15 cellular contexts compared by ENCODE assay signal in the genomic region with DNA sequence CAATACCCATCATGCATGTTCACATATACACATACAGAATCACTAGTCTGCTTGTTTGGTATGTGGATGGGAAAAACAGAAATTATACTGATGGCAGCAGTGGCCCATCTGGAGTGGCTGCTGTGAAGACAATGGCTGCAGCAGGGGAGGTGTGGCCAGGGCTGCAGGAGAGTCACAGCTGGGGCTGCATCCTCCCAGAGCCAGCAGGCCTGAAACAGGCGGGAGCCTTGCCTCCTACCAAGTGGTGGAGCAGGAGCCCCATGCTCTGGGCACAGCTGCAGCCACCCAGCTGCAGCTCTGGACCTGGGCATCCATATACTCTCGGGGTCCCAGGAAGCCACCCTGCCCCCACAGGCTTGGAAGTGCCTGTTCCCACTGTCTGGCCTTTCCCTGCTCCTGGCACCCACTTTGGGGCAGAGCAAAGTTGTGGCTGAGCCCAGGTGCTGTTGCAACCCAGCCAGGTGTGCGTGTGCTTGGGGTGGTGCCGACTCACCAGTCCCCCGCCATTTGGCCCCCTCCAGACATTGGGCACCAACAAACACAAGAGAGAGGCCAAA.
DNase-seq lines count a peak whose midpoint lies in the region; ATAC-seq and TF ChIP-seq lines count a peak whose summit lies in the region.
"Had no signal": no experiment of that assay in that cellular context is flagged by ENCODE, and none has a peak within 500 bp of the region (broad histone marks: within the 10 kb centered on the region; RNA-seq: fewer than 3 reads in every experiment).

No MANE protein-coding gene starts in this region.

- H3K27ac ChIP-seq in IMR-90 (ENCODE audit: insufficient read depth, low read length): no peak overlapping the region
- H3K27ac ChIP-seq: 22Rv1 had no signal

- POLR2A ChIA-PET in IMR-90 (lab: Charles Lee; ENCODE audit: unreplicated experiment): no interaction called here

- no peak overlapping the region for H4K91ac ChIP-seq in IMR-90 (ENCODE audit: insufficient read depth, low read depth, low read length)

- TF ChIP-seq RAD21 in IMR-90 (IDR thresholded peaks at IDR 0.05; ENCODE audit: low read length): no peak

- H3K9ac ChIP-seq in IMR-90 (ENCODE audit: low read depth, low read length): no peak overlapping the region

- no peak overlapping the region for H2BK15ac ChIP-seq in IMR-90 (ENCODE audit: low read depth, low read length)

- H3K4me1 Mint-ChIP-seq in glutamatergic neuron (ENCODE audit: low read depth, unreplicated experiment): no peaks in the 10 kb centered on the region
- H3K4me1 Mint-ChIP-seq in stimulated activated effector memory CD8-positive, alpha-beta T cell treated with anti-CD3 and anti-CD28 coated beads, Interleukin-12 subunit alpha, Interleukin-12 subunit beta, amount 100 ng/mL, for 72 hours: no peaks in the 10 kb centered on the region
- H3K4me1 Mint-ChIP-seq: CD14-positive monocyte, GM23338, H9 had no signal

- no TSS peak for BruUV-seq in IMR-90 (replicated peaks; lab: Mats Ljungman, UMichigan)

- H3K56ac ChIP-seq in IMR-90 (ENCODE audit: extremely low read depth, insufficient read depth, low read length): no peak overlapping the region

- in situ Hi-C loops in IMR-90 (cut with MboI; ENCODE audit: low sequenced_read_pairs): no loop called here

- H2AK9ac ChIP-seq in IMR-90 (replicated peaks; ENCODE audit: low read depth, low read length, poor library complexity): no peak overlapping the region

- no peaks in the 10 kb centered on the region for H3K9me3 Mint-ChIP-seq in glutamatergic neuron (ENCODE audit: unreplicated experiment)
- H3K9me3 Mint-ChIP-seq in stimulated activated effector memory CD8-positive, alpha-beta T cell treated with anti-CD3 and anti-CD28 coated beads, Interleukin-12 subunit alpha, Interleukin-12 subunit beta, amount 100 ng/mL, for 72 hours: no peaks in the 10 kb centered on the region
- H3K9me3 Mint-ChIP-seq: CD8-positive, alpha-beta T cell had no signal

- no peak overlapping the region for H2BK5ac ChIP-seq in IMR-90 (ENCODE audit: low read depth, low read length, poor library complexity, severe bottlenecking)

- ATAC-seq in IMR-90 (ENCODE audit: low read depth) (peak; percentile 42; the same call in 1 of the 2 replicates), GM21825 (IDR thresholded peaks at IDR 0.05; ENCODE audit: unreplicated experiment) (no peak), left ventricle myocardium superior (no peak)
- ATAC-seq in stimulated activated effector memory CD8-positive, alpha-beta T cell treated with anti-CD3 and anti-CD28 coated beads, Interleukin-12 subunit alpha, Interleukin-12 subunit beta, amount 100 ng/mL, for 72 hours: peak; percentile 29
- ATAC-seq: CD8-positive, alpha-beta T cell; GM23338 had no signal

- H3K9me1 ChIP-seq in IMR-90 (ENCODE audit: insufficient read depth, low read length): no peaks in the 10 kb centered on the region

- no peak overlapping the region for H3K23ac ChIP-seq in IMR-90 (ENCODE audit: low read depth, low read length)

- H2BK20ac ChIP-seq in IMR-90 (ENCODE audit: low read depth, low read length): no peak overlapping the region

- H4K20me1 ChIP-seq in IMR-90 (ENCODE audit: insufficient read depth, low read length): no peaks in the 10 kb centered on the region

- H3K4me3 ChIP-seq in IMR-90 (ENCODE audit: insufficient read depth, low read depth, low read length): no peak overlapping the region
- H3K4me3 ChIP-seq: GM23338 had no signal

- no peak overlapping the region for H3K14ac ChIP-seq in IMR-90 (replicated peaks; ENCODE audit: low read depth, low read length)

- H3K27me3 Mint-ChIP-seq in glutamatergic neuron (ENCODE audit: unreplicated experiment): no peaks in the 10 kb centered on the region

- H3K4me1 ChIP-seq in IMR-90 (ENCODE audit: control insufficient read depth, insufficient read depth, low read length): no peaks in the 10 kb centered on the region
- H3K4me1 ChIP-seq: Caco-2 had no signal

- H3K18ac ChIP-seq in IMR-90 (ENCODE audit: low read depth, low read length): no peak overlapping the region

- no peaks in the 10 kb centered on the region for H3K36me3 Mint-ChIP-seq in glutamatergic neuron (ENCODE audit: unreplicated experiment)
- H3K36me3 Mint-ChIP-seq in stimulated activated effector memory CD8-positive, alpha-beta T cell treated with anti-CD3 and anti-CD28 coated beads, Interleukin-12 subunit alpha, Interleukin-12 subunit beta, amount 100 ng/mL, for 72 hours: no peaks in the 10 kb centered on the region
- H3K36me3 Mint-ChIP-seq: CD14-positive monocyte; CD8-positive, alpha-beta T cell had no signal

- no peaks in the 10 kb centered on the region for H3K27me3 ChIP-seq in IMR-90 (ENCODE audit: control insufficient read depth, insufficient read depth, low read length)

- CTCF ChIA-PET in IMR-90 (lab: Yijun Ruan, JAX): no interaction called here

- no peak overlapping the region for H2AK5ac ChIP-seq in IMR-90 (ENCODE audit: low read depth, low read length)

- H3K4me3 Mint-ChIP-seq in glutamatergic neuron (ENCODE audit: unreplicated experiment): no peak overlapping the region
- H3K4me3 Mint-ChIP-seq in stimulated activated effector memory CD8-positive, alpha-beta T cell treated with anti-CD3 and anti-CD28 coated beads, Interleukin-12 subunit alpha, Interleukin-12 subunit beta, amount 100 ng/mL, for 72 hours: no peak overlapping the region
- H3K4me3 Mint-ChIP-seq: CD14-positive monocyte; CD8-positive, alpha-beta T cell; GM23338; H9 had no signal

- 50% methylated on average over 1 of the region's 5 CpGs; no CpG with 5 or more reads in 1 of the 2 experiments for WGBS in IMR-90 (ENCODE audit: extremely low coverage in 2 of 2, insufficient read length in 1 of 2), 2 experiments

- no peak for TF ChIP-seq POLR2A in IMR-90 (IDR thresholded peaks at IDR 0.05; ENCODE audit: low read depth, low read length)

- no peak overlapping the region for H4K8ac ChIP-seq in IMR-90 (ENCODE audit: low read depth in 2 of 2, low read length in 2 of 2)

- dilution Hi-C loops in IMR-90 (cut with HindIII; ENCODE audit: low sequenced_read_pairs, unreplicated experiment): no loop called here

- H2BK120ac ChIP-seq in IMR-90 (ENCODE audit: low read depth, low read length): no peak overlapping the region

- TF ChIP-seq CTCF in IMR-90 (conservative IDR thresholded peaks at IDR 0.05; ENCODE audit: low read depth, low read length) (no peak), glutamatergic neuron (IDR thresholded peaks at IDR 0.05; ENCODE audit: partially characterized antibody, unreplicated experiment) (no peak)

- DNase-seq in DMS 273 (lab: John Stamatoyannopoulos, UW; ENCODE audit: unreplicated experiment) (peak; percentile 6), DMS 273 treated with DMSO at 0.1 percent for 48 hours (lab: John Stamatoyannopoulos, UW) (no peak), IMR-90 (no peak), glutamatergic neuron (peak; percentile 45), NCI-H1092 (lab: John Stamatoyannopoulos, UW) (no peak), left ventricle myocardium superior (no peak)
- DNase-seq in stimulated activated effector memory CD8-positive, alpha-beta T cell treated with anti-CD3 and anti-CD28 coated beads, Interleukin-12 subunit alpha, Interleukin-12 subunit beta, amount 100 ng/mL, for 72 hours (ENCODE audit: low spot score in 2 of 2): no peak
- DNase-seq: Caco-2; CD8-positive, alpha-beta T cell; EL; H9 had no signal

- H3K4ac ChIP-seq in IMR-90 (ENCODE audit: low read depth, low read length): no peak overlapping the region

- H3K79me1 ChIP-seq in IMR-90 (ENCODE audit: low read depth in 1 of 2, low read length in 2 of 2): no peaks in the 10 kb centered on the region

- no peak overlapping the region for H3K4me2 ChIP-seq in IMR-90 (ENCODE audit: low read depth, low read length)
- H3K4me2 ChIP-seq: GM23338 had no signal

- no peaks in the 10 kb centered on the region for H3K36me3 ChIP-seq in IMR-90 (ENCODE audit: control insufficient read depth, insufficient read depth, low read length)

- intact Hi-C loops in IMR-90 (cut with micrococcal nuclease) (no loop called here), left ventricle myocardium superior (cut with micrococcal nuclease) (no loop called here)

- no peak overlapping the region for H4K5ac ChIP-seq in IMR-90 (ENCODE audit: low read depth, low read length)

- peak overlapping the region; percentile 51 for H2AFZ ChIP-seq in IMR-90 (replicated peaks; ENCODE audit: low read length, poor library complexity)
- H2AFZ ChIP-seq: GM23338 had no signal

- H3K9me3 ChIP-seq in IMR-90 (ENCODE audit: control insufficient read depth, insufficient read depth, low read length): no peaks in the 10 kb centered on the region

- no peak overlapping the region for H3K27ac Mint-ChIP-seq in glutamatergic neuron (ENCODE audit: unreplicated experiment)
- no peak overlapping the region for H3K27ac Mint-ChIP-seq in stimulated activated effector memory CD8-positive, alpha-beta T cell treated with anti-CD3 and anti-CD28 coated beads, Interleukin-12 subunit alpha, Interleukin-12 subunit beta, amount 100 ng/mL, for 72 hours
- H3K27ac Mint-ChIP-seq: CD14-positive monocyte; CD8-positive, alpha-beta T cell; GM23338; H9 had no signal

TF ChIP-seq in IMR-90, 13 proteins besides CTCF, POLR2A, EP300 and RAD21:
- TF ChIP-seq NFE2L2 (IDR thresholded peaks at IDR 0.05; ENCODE audit: low read depth, low read length) (no peak), FOS (IDR thresholded peaks at IDR 0.05; ENCODE audit: low read depth, low read length) (no peak), MAFK (IDR thresholded peaks at IDR 0.05; ENCODE audit: low read depth, low read length) (no peak), BHLHE40 (IDR thresholded peaks at IDR 0.05; ENCODE audit: low read depth, low read length) (no peak), CEBPB (IDR thresholded peaks at IDR 0.05; ENCODE audit: low read depth, low read length) (no peak)

Comparison
In these comparisons a context has a peak if more than half of its experiments do, and no peak if none do; other contexts are left out.
1. DNase-seq: peak in DMS 273 (single experiment) and glutamatergic neuron (single experiment); none in DMS 273 treated with DMSO at 0.1 percent for 48 hours (single experiment), IMR-90 (single experiment), stimulated activated effector memory CD8-positive, alpha-beta T cell treated with anti-CD3 and anti-CD28 coated beads, Interleukin-12 subunit alpha, Interleukin-12 subunit beta, amount 100 ng/mL, for 72 hours (0 of 2), NCI-H1092 (single experiment) and left ventricle myocardium superior (single experiment).
2. ATAC-seq: peak in IMR-90 (single experiment) and stimulated activated effector memory CD8-positive, alpha-beta T cell treated with anti-CD3 and anti-CD28 coated beads, Interleukin-12 subunit alpha, Interleukin-12 subunit beta, amount 100 ng/mL, for 72 hours (single experiment); none in GM21825 (single experiment) and left ventricle myocardium superior (single experiment).